In genomic region chrX:123184858-123185251, GRCh38 we compare ENCODE assay signal across 10 cellular contexts. TPM values are rescaled to one million over a fixed set of nuclear protein-coding genes. Genes with fewer than 3 reads are reported as not detected.
A peak's percentile ranks its signal among the peaks of the same experiment; 100 is the strongest.
DNase-seq lines count a peak whose midpoint lies in the region; ATAC-seq, FAIRE-seq and TF ChIP-seq lines count a peak whose summit lies in the region.
"Had no signal": no experiment of that assay in that cellular context is flagged by ENCODE, and none has a peak within 500 bp of the region (broad histone marks: within the 10 kb centered on the region; RNA-seq: fewer than 3 reads in every experiment).

No MANE protein-coding gene starts in this region.

- no peaks in the 10 kb centered on the region for H3K9me3 ChIP-seq in RWPE2 (ENCODE audit: severe bottlenecking)

- CTCF ChIA-PET in BJ (lab: Yijun Ruan, JAX): no interaction called here
- CTCF ChIA-PET in activated CD8-positive, alpha-beta T cell treated with anti-CD3 and anti-CD28 coated beads, Interleukin-2, amount 10 ng/mL, durations not matched to agents 7 days and 5 days (lab: Charles Lee): no interaction called here

- H3K27ac Mint-ChIP-seq in osteocyte (ENCODE audit: unreplicated experiment): no peak overlapping the region
- H3K27ac Mint-ChIP-seq in activated CD8-positive, alpha-beta T cell treated with anti-CD3 and anti-CD28 coated beads, Interleukin-2, amount 10 ng/mL, durations not matched to agents 7 days and 5 days: no peak overlapping the region
- H3K27ac Mint-ChIP-seq: activated CD4-positive, alpha-beta memory T cell treated with anti-CD3 and anti-CD28 coated beads for 36 hours had no signal

- no peaks in the 10 kb centered on the region for H3K4me1 ChIP-seq in RWPE2 (ENCODE audit: insufficient read depth, poor library complexity, severe bottlenecking)

- no peak for FAIRE-seq in H54 (lab: Jason Lieb, UNC)

- TF ChIP-seq POLR2A in H54 (IDR thresholded peaks at IDR 0.05; ENCODE audit: low read depth, low read length): no peak

- H3K4me3 ChIP-seq in BJ (ENCODE audit: low read depth, low read length) (peak overlapping the region; percentile 66), RWPE2 (ENCODE audit: severe bottlenecking) (no peak overlapping the region), foreskin fibroblast (ENCODE audit: low read depth in 1 of 2, low read length in 2 of 2) (peak overlapping the region; percentile 72 to 80)

- no peak for DNase-seq in BJ (ENCODE audit: low read depth)
- DNase-seq in RWPE2 (ENCODE audit: low spot score): no peak
- DNase-seq in foreskin fibroblast: peak in 1 of 2 donors; percentile 55
- DNase-seq in osteocyte (ENCODE audit: extremely low spot score, unreplicated experiment): peak; percentile 84
- DNase-seq in stimulated activated naive CD4-positive, alpha-beta T cell (lab: John Stamatoyannopoulos, UW): no peak
- no peak for DNase-seq in H54 (ENCODE audit: insufficient read length, low spot score)
- DNase-seq in activated CD8-positive, alpha-beta T cell treated with anti-CD3 and anti-CD28 coated beads, Interleukin-2, amount 10 ng/mL, durations not matched to agents 7 days and 5 days: no peak
- DNase-seq: activated CD4-positive, alpha-beta memory T cell treated with anti-CD3 and anti-CD28 coated beads for 36 hours; erythroblast had no signal

- TF ChIP-seq CTCF in BJ (IDR thresholded peaks at IDR 0.05; ENCODE audit: insufficient read depth, low read depth, low read length): no peak
- TF ChIP-seq CTCF in RWPE2 (IDR thresholded peaks at IDR 0.05; ENCODE audit: poor library complexity, severe bottlenecking): no peak
- TF ChIP-seq CTCF in foreskin fibroblast (IDR thresholded peaks at IDR 0.05; ENCODE audit: low read depth, low read length): no peak
- TF ChIP-seq CTCF in osteocyte (IDR thresholded peaks at IDR 0.05): no peak

- H3K27ac ChIP-seq in RWPE2 (ENCODE audit: poor library complexity, severe bottlenecking): no peak overlapping the region

- ATAC-seq in RWPE2 (ENCODE audit: low read depth): peak; percentile 58; the same call in 1 of the 3 replicates
- ATAC-seq in activated CD8-positive, alpha-beta T cell treated with anti-CD3 and anti-CD28 coated beads, Interleukin-2, amount 10 ng/mL, durations not matched to agents 7 days and 5 days: no peak
- ATAC-seq in GM19467 (IDR thresholded peaks at IDR 0.05; ENCODE audit: unreplicated experiment): no peak

- H3K4me3 Mint-ChIP-seq in osteocyte (ENCODE audit: unreplicated experiment): no peak overlapping the region
- no peak overlapping the region for H3K4me3 Mint-ChIP-seq in activated CD8-positive, alpha-beta T cell treated with anti-CD3 and anti-CD28 coated beads, Interleukin-2, amount 10 ng/mL, durations not matched to agents 7 days and 5 days
- H3K4me3 Mint-ChIP-seq: activated CD4-positive, alpha-beta memory T cell treated with anti-CD3 and anti-CD28 coated beads for 36 hours had no signal

- H3K36me3 Mint-ChIP-seq in osteocyte (ENCODE audit: unreplicated experiment): no peaks in the 10 kb centered on the region
- no peaks in the 10 kb centered on the region for H3K36me3 Mint-ChIP-seq in activated CD8-positive, alpha-beta T cell treated with anti-CD3 and anti-CD28 coated beads, Interleukin-2, amount 10 ng/mL, durations not matched to agents 7 days and 5 days (ENCODE audit: low read depth)
- H3K36me3 Mint-ChIP-seq: activated CD4-positive, alpha-beta memory T cell treated with anti-CD3 and anti-CD28 coated beads for 36 hours had no signal

- POLR2A ChIA-PET in BJ (lab: Charles Lee): no interaction called here
- POLR2A ChIA-PET in activated CD8-positive, alpha-beta T cell treated with anti-CD3 and anti-CD28 coated beads, Interleukin-2, amount 10 ng/mL, durations not matched to agents 7 days and 5 days (lab: Charles Lee): no interaction called here

- no peaks in the 10 kb centered on the region for H3K4me1 Mint-ChIP-seq in osteocyte (ENCODE audit: unreplicated experiment)
- H3K4me1 Mint-ChIP-seq in activated CD8-positive, alpha-beta T cell treated with anti-CD3 and anti-CD28 coated beads, Interleukin-2, amount 10 ng/mL, durations not matched to agents 7 days and 5 days (ENCODE audit: low read depth): no peaks in the 10 kb centered on the region

- peaks cover 18% of the 10 kb centered on the region for H3K27me3 Mint-ChIP-seq in osteocyte (ENCODE audit: unreplicated experiment)
- H3K27me3 Mint-ChIP-seq in activated CD8-positive, alpha-beta T cell treated with anti-CD3 and anti-CD28 coated beads, Interleukin-2, amount 10 ng/mL, durations not matched to agents 7 days and 5 days (ENCODE audit: low read depth): peaks cover 23% of the 10 kb centered on the region

- peaks cover 17% of the 10 kb centered on the region for H3K9me3 Mint-ChIP-seq in osteocyte (ENCODE audit: unreplicated experiment)
- H3K9me3 Mint-ChIP-seq in activated CD8-positive, alpha-beta T cell treated with anti-CD3 and anti-CD28 coated beads, Interleukin-2, amount 10 ng/mL, durations not matched to agents 7 days and 5 days (ENCODE audit: insufficient read depth): no peaks in the 10 kb centered on the region
- H3K9me3 Mint-ChIP-seq: activated CD4-positive, alpha-beta memory T cell treated with anti-CD3 and anti-CD28 coated beads for 36 hours had no signal

- H3K27me3 ChIP-seq in BJ (ENCODE audit: control insufficient read depth, insufficient read depth, low read length) (no peaks in the 10 kb centered on the region), RWPE2 (ENCODE audit: insufficient read depth, poor library complexity, severe bottlenecking) (peaks cover 11% of the 10 kb centered on the region)

- H3K36me3 ChIP-seq in BJ (ENCODE audit: control insufficient read depth, insufficient read depth, low read length): no peaks in the 10 kb centered on the region
- no peaks in the 10 kb centered on the region for H3K36me3 ChIP-seq in RWPE2 (ENCODE audit: low read depth)

RNA-seq across cellular contexts. Expression of gene GRIA3, which starts 0.8 kb away (rescaled TPM):
- polyA plus RNA-seq in BJ (2011; rRNA removed): 27.7 and 34.7 TPM in 2 replicates
- polyA minus RNA-seq in BJ (2011; rRNA and poly(A)+ RNA removed): 38.0 and 48.8 TPM in 2 replicates
- total RNA-seq in osteocyte: not detected in 2 replicates
- not detected for total RNA-seq in activated CD8-positive, alpha-beta T cell treated with anti-CD3 and anti-CD28 coated beads, Interleukin-2, amount 10 ng/mL, durations not matched to agents 7 days and 5 days
- total RNA-seq: activated CD4-positive, alpha-beta memory T cell treated with anti-CD3 and anti-CD28 coated beads for 36 hours had no signal
